ENCODE assay signal across 21 cellular contexts in the genomic region with DNA sequence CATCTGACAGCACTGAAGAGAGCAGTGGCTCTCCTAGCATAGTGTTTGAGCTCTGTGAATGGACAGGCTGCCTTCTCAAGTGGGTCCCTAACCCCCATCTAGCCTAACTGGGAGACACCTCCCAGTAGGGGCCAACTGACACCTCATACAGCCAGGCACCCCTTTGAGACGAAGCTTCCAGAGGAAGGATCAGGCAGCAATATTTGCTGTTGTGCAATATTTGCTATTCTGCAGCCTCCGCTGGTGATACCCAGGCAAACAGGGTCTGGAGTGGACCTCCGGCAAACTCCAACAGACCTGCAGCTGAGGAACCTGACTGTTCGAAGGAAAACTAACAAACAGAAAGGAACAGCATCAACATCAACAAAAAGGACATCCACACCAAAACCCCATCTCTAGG. TPM values are rescaled to one million over a fixed set of nuclear protein-coding genes. Genes with fewer than 3 reads are reported as not detected.
"Had no signal": no experiment of that assay in that cellular context is flagged by ENCODE, and none has a peak within 500 bp of the region (broad histone marks: within the 10 kb centered on the region; RNA-seq: fewer than 3 reads in every experiment).

No MANE protein-coding gene starts in this region.

RNA-seq across cellular contexts. Expression of a gene that starts 44.0 kb away (rescaled TPM):
- total RNA-seq: activated naive CD4-positive, alpha-beta T cell treated with anti-CD3 and anti-CD28 coated beads for 36 hours; activated naive CD4-positive, alpha-beta T cell treated with anti-CD3 and anti-CD28 coated beads, Interleukin-2, amount 50 U/mL, for 72 hours; activated naive CD8-positive, alpha-beta T cell treated with anti-CD3 and anti-CD28 coated beads for 36 hours; activated naive CD8-positive, alpha-beta T cell treated with anti-CD3 and anti-CD28 coated beads, Interleukin-2, amount 10 ng/mL, durations not matched to agents 7 days and 5 days; activated T-cell treated with anti-CD3 and anti-CD28 coated beads, Interleukin-2, amount 50 U/mL, for 4 hours; activated T-cell treated with anti-CD3 and anti-CD28 coated beads, Interleukin-2, amount 50 U/mL, for 72 hours; activated T-helper 1 cell treated with anti-CD3 and anti-CD28 coated beads, Interleukin-12 subunit alpha, Interleukin-12 subunit beta, Interleukin-2, Interleukin-4 antibody, amounts not matched to agents 30 ng/mL and 10 ng/mL and 1 ng/mL, durations not matched to agents 14 hours and 24 hours and 36 hours; activated T-helper 17 cell treated with anti-CD3 and anti-CD28 coated beads, Interleukin-2, amount 50 U/mL, for 72 hours; activated T-helper 2 cell treated with anti-CD3 and anti-CD28 coated beads, Interferon-gamma antibody, Interleukin-2, Interleukin-4, amounts not matched to agents 10 μg/mL and 5 μg/mL and 100 μg/mL, durations not matched to agents 14 hours and 24 hours and 36 hours; adrenal gland; aorta; ascending aorta; astrocyte; body of pancreas; breast epithelium; bronchial epithelial cell; cardiac muscle cell; cardiac septum; cerebellum; chondrocyte had no signal
- polyA plus RNA-seq: adipose tissue, cardiac muscle cell had no signal
